Comparison of ENCODE assay signal across 1 cellular context in genomic region chr3:114126461-114126860, GRCh38.
TF ChIP-seq lines count a peak whose summit lies in the region.

No MANE protein-coding gene starts in this region.

TF ChIP-seq in IMR-90, 13 proteins besides CTCF, POLR2A, EP300 and RAD21 (continued from another document):
- no peak for TF ChIP-seq MXI1 (IDR thresholded peaks at IDR 0.05; ENCODE audit: borderline replicate concordance, low read depth, low read length)
- TF ChIP-seq BHLHE40 (IDR thresholded peaks at IDR 0.05; ENCODE audit: low read depth, low read length): no peak
- no peak for TF ChIP-seq RFX5 (IDR thresholded peaks at IDR 0.05; ENCODE audit: low read depth, low read length)
- no peak for TF ChIP-seq FOS (IDR thresholded peaks at IDR 0.05; ENCODE audit: low read depth, low read length)
- TF ChIP-seq NFE2L2 (IDR thresholded peaks at IDR 0.05; ENCODE audit: low read depth, low read length): no peak
- no peak for TF ChIP-seq CHD1 (IDR thresholded peaks at IDR 0.05; ENCODE audit: low read depth, low read length)
